ENCODE assay signal across 29 cellular contexts in genomic region chr6:140183881-140184280, GRCh38.
DNase-seq lines count a peak whose midpoint lies in the region; ATAC-seq and TF ChIP-seq lines count a peak whose summit lies in the region.
"Had no signal": no experiment of that assay in that cellular context is flagged by ENCODE, and none has a peak within 500 bp of the region (broad histone marks: within the 10 kb centered on the region; RNA-seq: fewer than 3 reads in every experiment).

No MANE protein-coding gene starts in this region.

- no peak overlapping the region for H3K4me3 Mint-ChIP-seq in HFFc6
- H3K4me3 Mint-ChIP-seq: activated naive CD8-positive, alpha-beta T cell treated with anti-CD3 and anti-CD28 coated beads for 36 hours; nephron progenitor cell had no signal

- no peaks in the 10 kb centered on the region for H3K36me3 ChIP-seq in gastroesophageal sphincter
- H3K36me3 ChIP-seq: BLaER1 treated with 17β-estradiol and CSF1 and Interleukin-3, amounts not matched to agents 10 nM and 100 nM; lower lobe of right lung had no signal

- peaks cover 59% of the 10 kb centered on the region for H3K36me3 Mint-ChIP-seq in HFFc6 (ENCODE audit: low read depth)
- H3K36me3 Mint-ChIP-seq: activated naive CD8-positive, alpha-beta T cell treated with anti-CD3 and anti-CD28 coated beads for 36 hours had no signal

- H3K9me3 ChIP-seq in gastroesophageal sphincter = peaks cover 0 to 10% (median 0%) of the 10 kb centered on the region in 3 donors
- H3K9me3 ChIP-seq: body of pancreas, Caco-2, mucosa of descending colon had no signal

- no peaks in the 10 kb centered on the region for H3K27me3 ChIP-seq in gastroesophageal sphincter
- H3K27me3 ChIP-seq: BLaER1 treated with 17β-estradiol and CSF1 and Interleukin-3, amounts not matched to agents 10 nM and 100 nM; body of pancreas had no signal

- H3K4me3 ChIP-seq in AG04449 (ENCODE audit: low read depth, low read length) (no peak overlapping the region), astrocyte of the spinal cord (ENCODE audit: low read depth, low read length) (no peak overlapping the region), gastroesophageal sphincter (no peak overlapping the region)
- H3K4me3 ChIP-seq: BLaER1 treated with 17β-estradiol and CSF1 and Interleukin-3, amounts not matched to agents 10 nM and 100 nM; body of pancreas; lower lobe of right lung; mucosa of descending colon had no signal

- no peak for TF ChIP-seq EP300 in gastroesophageal sphincter (IDR thresholded peaks at IDR 0.05)

- H3K27ac Mint-ChIP-seq in HFFc6 = peak overlapping the region; percentile 83
- H3K27ac Mint-ChIP-seq: activated naive CD8-positive, alpha-beta T cell treated with anti-CD3 and anti-CD28 coated beads for 36 hours; activated T-helper 2 cell treated with anti-CD3 and anti-CD28 coated beads, Interferon-gamma antibody, Interleukin-2, Interleukin-4, amounts not matched to agents 10 μg/mL and 5 μg/mL and 100 μg/mL, durations not matched to agents 14 hours and 24 hours and 36 hours; nephron progenitor cell had no signal

- POLR2A ChIA-PET in AG04449 (lab: Yijun Ruan, JAX) = interaction anchor here (0.7 kb wide), 1 partner anchor 123 kb away, joined by 3 read pairs; no protein-coding TSS in a partner anchor

- ATAC-seq in HG03108 (IDR thresholded peaks at IDR 0.05; ENCODE audit: unreplicated experiment) = no peak
- no peak for ATAC-seq in gastroesophageal sphincter
- ATAC-seq: body of pancreas, lower lobe of right lung, mucosa of descending colon, right cardiac atrium had no signal

- DNase-seq in AG04449 (ENCODE audit: low read depth, low spot score) (peak; percentile 51), HFFc6 (peak; percentile 76), astrocyte of the spinal cord (ENCODE audit: low read depth, low spot score) (peak; percentile 66), iris pigment epithelial cell (ENCODE audit: low read depth) (peak; percentile 9), T-helper 9 cell (no peak), NCI-H1417 treated with DMSO at 0.1 percent for 48 hours (lab: John Stamatoyannopoulos, UW) (no peak)
- DNase-seq: activated CD4-positive, alpha-beta T cell treated with anti-CD3 and anti-CD28 coated beads, Interleukin-2, amount 50 U/mL, for 48 hours; activated CD8-positive, alpha-beta memory T cell treated with anti-CD3 and anti-CD28 coated beads, Interleukin-2, amount 50 U/mL, for 4 hours; activated naive CD8-positive, alpha-beta T cell treated with anti-CD3 and anti-CD28 coated beads for 36 hours; body of pancreas; Caco-2; cerebellar nuclear complex; DMS79; glutamatergic neuron; H7; lower lobe of right lung; mucosa of descending colon; NCI-H1105 treated with DMSO at 0.1 percent for 48 hours; NCI-H2081; nephron progenitor cell; right cardiac atrium; trophoblast cell had no signal

- peaks cover 60% of the 10 kb centered on the region for H3K4me1 Mint-ChIP-seq in HFFc6 (ENCODE audit: low read depth)
- H3K4me1 Mint-ChIP-seq: activated naive CD8-positive, alpha-beta T cell treated with anti-CD3 and anti-CD28 coated beads for 36 hours; nephron progenitor cell had no signal

- in situ Hi-C loops in astrocyte of the spinal cord (cut with HindIII; ENCODE audit: low sequenced_read_pairs) = no loop called here

- no peak for TF ChIP-seq CTCF in AG04449 (IDR thresholded peaks at IDR 0.05; ENCODE audit: insufficient read depth, low read length, missing control alignments)
- no peak for TF ChIP-seq CTCF in HFFc6 (IDR thresholded peaks at IDR 0.05)
- TF ChIP-seq CTCF in astrocyte of the spinal cord (IDR thresholded peaks at IDR 0.05; ENCODE audit: low read depth, low read length) = no peak
- TF ChIP-seq CTCF in gastroesophageal sphincter (IDR thresholded peaks at IDR 0.05) = no peak

- CTCF ChIA-PET in AG04449 (lab: Yijun Ruan, JAX) = interaction anchor here (1.5 kb wide), 1 partner anchor 10 kb away, joined by 4 read pairs; no protein-coding TSS in a partner anchor

- peaks cover 29% of the 10 kb centered on the region for H3K9me3 Mint-ChIP-seq in HFFc6
- H3K9me3 Mint-ChIP-seq: activated T-helper 2 cell treated with anti-CD3 and anti-CD28 coated beads, Interferon-gamma antibody, Interleukin-2, Interleukin-4, amounts not matched to agents 10 μg/mL and 5 μg/mL and 100 μg/mL, durations not matched to agents 14 hours and 24 hours and 36 hours had no signal

- no peak overlapping the region for H3K27ac ChIP-seq in gastroesophageal sphincter
- H3K27ac ChIP-seq: 22Rv1; BLaER1 treated with 17β-estradiol and CSF1 and Interleukin-3, amounts not matched to agents 10 nM and 100 nM; body of pancreas; epithelial cell of prostate; lower lobe of right lung; parathyroid adenoma had no signal

- H3K4me1 ChIP-seq in gastroesophageal sphincter = no peaks in the 10 kb centered on the region
- H3K4me1 ChIP-seq: BLaER1 treated with 17β-estradiol and CSF1 and Interleukin-3, amounts not matched to agents 10 nM and 100 nM; body of pancreas; Caco-2; lower lobe of right lung; parathyroid adenoma had no signal

- TF ChIP-seq POLR2A in gastroesophageal sphincter (IDR thresholded peaks at IDR 0.05) = no peak

- no peaks in the 10 kb centered on the region for H3K27me3 Mint-ChIP-seq in HFFc6 (ENCODE audit: insufficient read depth)

Comparison
In these comparisons a context has a peak if more than half of its experiments do, and no peak if none do; other contexts are left out.
1. DNase-seq: peak in AG04449 (single experiment), HFFc6 (single experiment), astrocyte of the spinal cord (single experiment) and iris pigment epithelial cell (single experiment); none in T-helper 9 cell (single experiment) and NCI-H1417 treated with DMSO at 0.1 percent for 48 hours (single experiment).